In genomic region chr1:31483012-31483946, GRCh38 we compare ENCODE assay signal across 9 cellular contexts.
DNase-seq lines count a peak whose midpoint lies in the region; ATAC-seq, FAIRE-seq and TF ChIP-seq lines count a peak whose summit lies in the region.
"Had no signal": no experiment of that assay in that cellular context is flagged by ENCODE, and none has a peak within 500 bp of the region (broad histone marks: within the 10 kb centered on the region; RNA-seq: fewer than 3 reads in every experiment).

No MANE protein-coding gene starts in this region.

- no peak overlapping the region for H3K4me2 ChIP-seq in neural progenitor cell

- ATAC-seq in pancreas (peak; percentile 80 to 97 (median 92)), WTC11 (no peak)
- ATAC-seq: stimulated activated effector memory CD8-positive, alpha-beta T cell treated with anti-CD3 and anti-CD28 coated beads, Interleukin-12 subunit alpha, Interleukin-12 subunit beta, amount 100 ng/mL, for 72 hours had no signal

- H3F3A ChIP-seq in neural progenitor cell (ENCODE audit: low read depth), result no peaks in the 10 kb centered on the region

- H3K27ac Mint-ChIP-seq in neural progenitor cell (no peak overlapping the region), WTC11 (no peak overlapping the region)
- H3K27ac Mint-ChIP-seq: stimulated activated effector memory CD8-positive, alpha-beta T cell treated with anti-CD3 and anti-CD28 coated beads, Interleukin-12 subunit alpha, Interleukin-12 subunit beta, amount 100 ng/mL, for 72 hours had no signal

- H3K4me1 ChIP-seq in HEK293 (ENCODE audit: control insufficient read depth, insufficient read depth, low read length) (no peaks in the 10 kb centered on the region), pancreas (no peaks in the 10 kb centered on the region), neural progenitor cell (peaks cover 9% of the 10 kb centered on the region)

- H3K4me3 ChIP-seq in HEK293 (ENCODE audit: low read depth, low read length), result no peak overlapping the region
- H3K4me3 ChIP-seq in epithelial cell of esophagus (ENCODE audit: low read length), result no peak overlapping the region
- no peak overlapping the region for H3K4me3 ChIP-seq in pancreas
- no peak overlapping the region for H3K4me3 ChIP-seq in neural progenitor cell

- H3K9me3 Mint-ChIP-seq in neural progenitor cell (peaks cover 10% of the 10 kb centered on the region), WTC11 (peaks cover 32% of the 10 kb centered on the region)

- 49 to 50% methylated on average over 13 of the region's 13 CpGs for WGBS in pancreas, 2 donors

- DNase-seq in Caki2 (ENCODE audit: low read depth), result peak; percentile 85
- DNase-seq in NCI-H524 treated with DMSO at 0.1 percent for 48 hours (lab: John Stamatoyannopoulos, UW), result peak; percentile 59
- peak; percentile 98 for DNase-seq in epithelial cell of esophagus (ENCODE audit: low read depth)
- DNase-seq in pancreas, result peak in 5 of 6 donors; percentile 29 to 77 (median 45)
- DNase-seq in neural progenitor cell (ENCODE audit: low spot score), result no peak
- DNase-seq in WTC11 (ENCODE audit: low spot score), result no peak
- no peak for DNase-seq in NCI-H345 treated with DMSO at 0.1 percent for 48 hours (lab: John Stamatoyannopoulos, UW; ENCODE audit: unreplicated experiment)

- H3K4me1 Mint-ChIP-seq in neural progenitor cell (no peaks in the 10 kb centered on the region), WTC11 (peaks cover 22% of the 10 kb centered on the region)

- in situ Hi-C loops in Caki2 (cut with HindIII; ENCODE audit: low pct_unique_long_range_greater_than_20kb, low sequenced_read_pairs), result no loop called here

- intact Hi-C loops in pancreas (cut with DNase I), result no loop called here

- H3K9me3 ChIP-seq in HEK293 (ENCODE audit: control insufficient read depth, insufficient read depth, low read depth, low read length) (no peaks in the 10 kb centered on the region), pancreas (no peaks in the 10 kb centered on the region), neural progenitor cell (ENCODE audit: low read depth) (no peaks in the 10 kb centered on the region)

- H3K79me2 ChIP-seq in neural progenitor cell (ENCODE audit: low read depth), result no peaks in the 10 kb centered on the region

- CTCF ChIA-PET in HEK293 (lab: Yijun Ruan, JAX) (interaction anchor here (1.1 to 1.5 kb wide), 2 partner anchors 89 to 135 kb away, joined by 3 read pairs; no protein-coding TSS in a partner anchor), WTC11 (lab: Charles Lee) (no interaction called here)

- H2AFZ ChIP-seq in neural progenitor cell (replicated peaks), result no peak overlapping the region

- no peak for TF ChIP-seq CTCF in HEK293 (tag by site-specific recombination; IDR thresholded peaks at IDR 0.05)
- TF ChIP-seq CTCF in epithelial cell of esophagus (IDR thresholded peaks at IDR 0.05; ENCODE audit: insufficient read depth, low read depth, low read length, missing control alignments), result no peak
- no peak for TF ChIP-seq CTCF in pancreas (IDR thresholded peaks at IDR 0.05)
- TF ChIP-seq CTCF in neural progenitor cell (IDR thresholded peaks at IDR 0.05), result no peak
- no peak for TF ChIP-seq CTCF in WTC11 (IDR thresholded peaks at IDR 0.05)

- H3K36me3 ChIP-seq in HEK293 (ENCODE audit: control insufficient read depth in 2 of 2, insufficient read depth in 1 of 2, low read length in 2 of 2) (no peaks in the 10 kb centered on the region), pancreas (no peaks in the 10 kb centered on the region), neural progenitor cell (no peaks in the 10 kb centered on the region)

- peaks cover 7% of the 10 kb centered on the region for H3K27me3 Mint-ChIP-seq in neural progenitor cell (ENCODE audit: insufficient read depth, low read depth)
- peaks cover 3% of the 10 kb centered on the region; the same call in 1 of the 2 replicates for H3K27me3 Mint-ChIP-seq in WTC11 (ENCODE audit: low read depth)

- H3K4me3 Mint-ChIP-seq in neural progenitor cell (no peak overlapping the region), WTC11 (no peak overlapping the region)
- H3K4me3 Mint-ChIP-seq: stimulated activated effector memory CD8-positive, alpha-beta T cell treated with anti-CD3 and anti-CD28 coated beads, Interleukin-12 subunit alpha, Interleukin-12 subunit beta, amount 100 ng/mL, for 72 hours had no signal

- H3K27ac ChIP-seq in HEK293 (ENCODE audit: extremely low read depth, low read depth, low read length), result no peak overlapping the region
- peak overlapping the region in 3 of 4 donors; percentile 29 to 72 (median 70) for H3K27ac ChIP-seq in pancreas
- H3K27ac ChIP-seq in neural progenitor cell, result no peak overlapping the region

- H4K20me1 ChIP-seq in neural progenitor cell (ENCODE audit: low read depth), result no peaks in the 10 kb centered on the region

- no peak overlapping the region for H3K9ac ChIP-seq in neural progenitor cell

- no peaks in the 10 kb centered on the region for H3K27me3 ChIP-seq in pancreas
- no peaks in the 10 kb centered on the region for H3K27me3 ChIP-seq in neural progenitor cell

- FAIRE-seq in pancreas (lab: Jason Lieb, UNC), result no peak

- POLR2A ChIA-PET in HEK293 (lab: Yijun Ruan, JAX), result no interaction called here
- POLR2A ChIA-PET in WTC11 (lab: Charles Lee), result no interaction called here

- H3K36me3 Mint-ChIP-seq in neural progenitor cell, result no peaks in the 10 kb centered on the region
- peaks cover 25% of the 10 kb centered on the region for H3K36me3 Mint-ChIP-seq in WTC11

TF ChIP-seq in HEK293, 187 proteins besides CTCF, POLR2A, EP300 and RAD21:
- TF ChIP-seq ZNF645 (tag by site-specific recombination; IDR thresholded peaks at IDR 0.05) (no peak), ZFHX2 (tag by site-specific recombination; conservative IDR thresholded peaks at IDR 0.05) (peak; percentile 80), ZEB2 (tag by site-specific recombination; IDR thresholded peaks at IDR 0.05) (peak; percentile 45; the same call in 1 of the 2 replicates), WT1 (tag by site-specific recombination; IDR thresholded peaks at IDR 0.05) (peak; percentile 90), ZNF747 (tag by site-specific recombination; IDR thresholded peaks at IDR 0.05) (no peak), SETDB1 (IDR thresholded peaks at IDR 0.05; ENCODE audit: insufficient read length, low read length) (peak; percentile 45), EGR2 (tag by site-specific recombination; IDR thresholded peaks at IDR 0.05; ENCODE audit: low read depth) (peak; percentile 50; the same call in 1 of the 2 replicates), BCL6B (tag by site-specific recombination; IDR thresholded peaks at IDR 0.05) (peak; percentile 97), SP7 (tag by site-specific recombination; IDR thresholded peaks at IDR 0.05) (peak; percentile 91)

TF ChIP-seq in WTC11, 78 proteins besides CTCF, POLR2A, EP300 and RAD21:
- TF ChIP-seq CREM (CRISPR knock-in tag; IDR thresholded peaks at IDR 0.05), result no peak
- no peak for TF ChIP-seq MYBL2 (CRISPR knock-in tag; IDR thresholded peaks at IDR 0.05)
- no peak for TF ChIP-seq TEAD1 (CRISPR knock-in tag; IDR thresholded peaks at IDR 0.05)
- no peak for TF ChIP-seq NFATC4 (CRISPR knock-in tag; IDR thresholded peaks at IDR 0.05)
- no peak for TF ChIP-seq MXD4 (CRISPR knock-in tag; IDR thresholded peaks at IDR 0.05; ENCODE audit: borderline replicate concordance)
- TF ChIP-seq PRRX2 (CRISPR knock-in tag; IDR thresholded peaks at IDR 0.05), result no peak

Comparison
In these comparisons a context has a peak if more than half of its experiments do, and no peak if none do; other contexts are left out.
1. DNase-seq: peak in Caki2 (single experiment), NCI-H524 treated with DMSO at 0.1 percent for 48 hours (single experiment), epithelial cell of esophagus (single experiment) and pancreas (5 of 6); none in neural progenitor cell (single experiment), WTC11 (single experiment) and NCI-H345 treated with DMSO at 0.1 percent for 48 hours (single experiment).
2. H3K27ac ChIP-seq: peak in pancreas (3 of 4); none in HEK293 (single experiment) and neural progenitor cell (single experiment).